ENCODE assay signal across 1 cellular context in genomic region chr11:70650075-70650909, GRCh38.
TF ChIP-seq lines count a peak whose summit lies in the region.

No MANE protein-coding gene starts in this region.

TF ChIP-seq in WTC11, 78 proteins besides CTCF, POLR2A, EP300 and RAD21 (continued from another document and continues in another):
- TF ChIP-seq PRDM15 (CRISPR knock-in tag; IDR thresholded peaks at IDR 0.05) (peak; percentile 77), MLX (CRISPR knock-in tag; IDR thresholded peaks at IDR 0.05) (peak; percentile 98), ZSCAN18 (CRISPR knock-in tag; IDR thresholded peaks at IDR 0.05) (peak; percentile 95), IRF2 (CRISPR knock-in tag; IDR thresholded peaks at IDR 0.05; ENCODE audit: borderline replicate concordance, low read depth) (no peak), ATF2 (CRISPR knock-in tag; IDR thresholded peaks at IDR 0.05; ENCODE audit: borderline replicate concordance, low read depth) (peak; percentile 84; the same call in 1 of the 2 replicates), ZBTB21 (CRISPR knock-in tag; IDR thresholded peaks at IDR 0.05; ENCODE audit: borderline replicate concordance) (peak; percentile 96), NFYB (CRISPR knock-in tag; conservative IDR thresholded peaks at IDR 0.05; ENCODE audit: low read depth) (peak; percentile 69), ZNF219 (CRISPR knock-in tag; IDR thresholded peaks at IDR 0.05; ENCODE audit: borderline replicate concordance) (peak; percentile 99), USF2 (CRISPR knock-in tag; IDR thresholded peaks at IDR 0.05) (peak; percentile 62), AFF4 (CRISPR knock-in tag; IDR thresholded peaks at IDR 0.05; ENCODE audit: borderline replicate concordance) (peak; percentile 87; the same call in 1 of the 2 replicates), RORB (CRISPR knock-in tag; IDR thresholded peaks at IDR 0.05) (no peak), CREB1 (CRISPR knock-in tag; IDR thresholded peaks at IDR 0.05) (peak; percentile 97), NR1H2 (CRISPR knock-in tag; IDR thresholded peaks at IDR 0.05) (peak; percentile 96), ZNF121 (CRISPR knock-in tag; IDR thresholded peaks at IDR 0.05) (peak; percentile 90), MYBL2 (CRISPR knock-in tag; IDR thresholded peaks at IDR 0.05) (peak; percentile 95; the same call in 1 of the 2 replicates), USF1 (CRISPR knock-in tag; IDR thresholded peaks at IDR 0.05) (peak; percentile 91), ZNF317 (CRISPR knock-in tag; IDR thresholded peaks at IDR 0.05; ENCODE audit: borderline replicate concordance, low read depth) (peak; percentile 71), SP1 (CRISPR knock-in tag; conservative IDR thresholded peaks at IDR 0.05) (peak; percentile 75; the same call in 1 of the 2 replicates), FOXP4 (CRISPR knock-in tag; IDR thresholded peaks at IDR 0.05) (peak; percentile 100), TCF7 (CRISPR knock-in tag; IDR thresholded peaks at IDR 0.05; ENCODE audit: low read depth) (peak; percentile 98), CBFB (CRISPR knock-in tag; IDR thresholded peaks at IDR 0.05; ENCODE audit: low read depth) (peak; percentile 99), AR (CRISPR knock-in tag; IDR thresholded peaks at IDR 0.05) (peak; percentile 51; the same call in 1 of the 2 replicates), CREM (CRISPR knock-in tag; IDR thresholded peaks at IDR 0.05) (peak; percentile 93), E2F1 (CRISPR knock-in tag; IDR thresholded peaks at IDR 0.05) (peak; percentile 97), SMAD4 (CRISPR knock-in tag; IDR thresholded peaks at IDR 0.05) (peak; percentile 98), JUN (CRISPR knock-in tag; IDR thresholded peaks at IDR 0.05) (peak; percentile 100), ETV6 (CRISPR knock-in tag; IDR thresholded peaks at IDR 0.05) (peak; percentile 99), TEAD1 (CRISPR knock-in tag; IDR thresholded peaks at IDR 0.05) (peak; percentile 99), E2F5 (CRISPR knock-in tag; IDR thresholded peaks at IDR 0.05) (peak; percentile 93), RELA (CRISPR knock-in tag; IDR thresholded peaks at IDR 0.05; ENCODE audit: borderline replicate concordance) (peak; percentile 97), NFE2L1 (CRISPR knock-in tag; IDR thresholded peaks at IDR 0.05) (peak; percentile 99), ATF6 (CRISPR knock-in tag; IDR thresholded peaks at IDR 0.05) (peak; percentile 93), FOXP1 (CRISPR knock-in tag; IDR thresholded peaks at IDR 0.05; ENCODE audit: borderline replicate concordance) (peak; percentile 99)
